ENCODE assay signal across 18 cellular contexts in the genomic region with DNA sequence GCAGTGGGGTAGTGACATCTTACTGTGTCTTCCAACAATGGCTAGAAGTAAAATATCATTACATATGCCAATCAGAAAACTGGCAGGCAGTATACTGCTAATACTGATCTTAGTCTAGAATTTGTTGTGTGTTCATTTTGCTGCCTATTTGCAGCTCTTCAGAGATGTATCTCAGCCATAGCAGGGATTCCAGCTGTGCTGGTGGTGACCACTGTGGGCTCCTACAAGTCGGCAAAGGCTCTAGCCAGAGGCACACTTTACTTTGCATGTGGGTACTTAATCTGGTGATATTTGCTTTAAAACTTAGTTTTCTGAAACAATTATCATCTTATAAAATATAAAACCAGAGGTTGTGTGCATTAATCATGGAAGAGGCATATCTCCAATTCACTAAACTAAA.
DNase-seq lines count a peak whose midpoint lies in the region; ATAC-seq and TF ChIP-seq lines count a peak whose summit lies in the region.
"Had no signal": no experiment of that assay in that cellular context is flagged by ENCODE, and none has a peak within 500 bp of the region (broad histone marks: within the 10 kb centered on the region; RNA-seq: fewer than 3 reads in every experiment).

No MANE protein-coding gene starts in this region.

- H3K9me3 ChIP-seq in CD4-positive, alpha-beta T cell (ENCODE audit: control insufficient read depth, low read length), result no peaks in the 10 kb centered on the region
- no peaks in the 10 kb centered on the region for H3K9me3 ChIP-seq in IMR-90 (ENCODE audit: control insufficient read depth, insufficient read depth, low read length)
- H3K9me3 ChIP-seq in neural cell (ENCODE audit: low read length), result no peaks in the 10 kb centered on the region
- no peaks in the 10 kb centered on the region for H3K9me3 ChIP-seq in H9 (ENCODE audit: control insufficient read depth, low read depth, low read length)
- H3K9me3 ChIP-seq in testis, result no peaks in the 10 kb centered on the region
- H3K9me3 ChIP-seq: BE2C, MG63 had no signal

- no peaks in the 10 kb centered on the region for H3K27me3 Mint-ChIP-seq in CD4-positive, alpha-beta T cell
- no peaks in the 10 kb centered on the region for H3K27me3 Mint-ChIP-seq in effector memory CD8-positive, alpha-beta T cell
- no peaks in the 10 kb centered on the region for H3K27me3 Mint-ChIP-seq in H9 (ENCODE audit: low read depth)

- no peaks in the 10 kb centered on the region for H3K9me3 Mint-ChIP-seq in CD4-positive, alpha-beta T cell
- no peaks in the 10 kb centered on the region for H3K9me3 Mint-ChIP-seq in effector memory CD8-positive, alpha-beta T cell
- no peaks in the 10 kb centered on the region for H3K9me3 Mint-ChIP-seq in H9

- H3F3A ChIP-seq in neural cell (ENCODE audit: insufficient read depth, low read length, poor library complexity, severe bottlenecking), result no peaks in the 10 kb centered on the region

- TF ChIP-seq EP300 in neural cell (conservative IDR thresholded peaks at IDR 0.05; ENCODE audit: poor library complexity, severe bottlenecking), result no peak

- no peak overlapping the region for H2BK5ac ChIP-seq in IMR-90 (ENCODE audit: low read depth, low read length, poor library complexity, severe bottlenecking)
- H2BK5ac ChIP-seq in H9 (ENCODE audit: insufficient read length, low read length), result no peak overlapping the region

- H3K9ac ChIP-seq in IMR-90 (ENCODE audit: low read depth, low read length), result no peak overlapping the region
- no peak overlapping the region for H3K9ac ChIP-seq in neural cell (ENCODE audit: low read length)
- H3K9ac ChIP-seq in H9 (ENCODE audit: extremely low read depth, insufficient read length, low read length), result no peak overlapping the region
- H3K9ac ChIP-seq: KMS-11 had no signal

- TF ChIP-seq POLR2A in IMR-90 (IDR thresholded peaks at IDR 0.05; ENCODE audit: low read depth, low read length), result no peak
- TF ChIP-seq POLR2A in testis (IDR thresholded peaks at IDR 0.05), result no peak
- TF ChIP-seq POLR2A in erythroblast (IDR thresholded peaks at IDR 0.05; ENCODE audit: low read length), result no peak

- H4K8ac ChIP-seq in IMR-90 (ENCODE audit: low read depth in 2 of 2, low read length in 2 of 2) (no peak overlapping the region), H9 (replicated peaks; ENCODE audit: insufficient read length, low read depth, low read length) (no peak overlapping the region)

- no peaks in the 10 kb centered on the region for H3K23me2 ChIP-seq in H9 (ENCODE audit: insufficient read length, low read depth, low read length, poor library complexity, severe bottlenecking)

- H4K5ac ChIP-seq in IMR-90 (ENCODE audit: low read depth, low read length) (no peak overlapping the region), H9 (ENCODE audit: insufficient read length, low read depth, low read length) (no peak overlapping the region)

- no peak overlapping the region for H2BK20ac ChIP-seq in IMR-90 (ENCODE audit: low read depth, low read length)
- no peak overlapping the region for H2BK20ac ChIP-seq in H9 (ENCODE audit: low read depth, low read length, poor library complexity, severe bottlenecking)

- BruUV-seq in IMR-90 (replicated peaks; lab: Mats Ljungman, UMichigan), result no TSS peak

- DNase-seq in CD4-positive, alpha-beta T cell, result no peak
- DNase-seq in IMR-90 (no peak), H9 (no peak), SK-N-DZ (ENCODE audit: low spot score) (no peak), testis (no peak), erythroblast (lab: John Stamatoyannopoulos, UW) (no peak)
- no peak for DNase-seq in effector memory CD8-positive, alpha-beta T cell
- DNase-seq: ACHN, BE2C, GOT3, MG63, NCI-H1105, NCI-H187, NCI-H82, SHP77 treated with DMSO at 0.1 percent for 48 hours had no signal

- H3T11ph ChIP-seq in H9 (ENCODE audit: low read length), result no peak overlapping the region

- H3K9me2 ChIP-seq in neural cell (ENCODE audit: insufficient read depth, low read length), result no peaks in the 10 kb centered on the region

- ATAC-seq in CD4-positive, alpha-beta T cell (ENCODE audit: poor library complexity), result no peak
- ATAC-seq in IMR-90 (ENCODE audit: low read depth), result peak; percentile 35; the same call in 1 of the 2 replicates
- ATAC-seq in effector memory CD8-positive, alpha-beta T cell (replicated peaks), result no peak
- ATAC-seq: Panc1 had no signal

- no peak overlapping the region for H3K14ac ChIP-seq in IMR-90 (replicated peaks; ENCODE audit: low read depth, low read length)
- no peak overlapping the region for H3K14ac ChIP-seq in H9 (ENCODE audit: insufficient read depth, low read length)

- H2AK9ac ChIP-seq in IMR-90 (replicated peaks; ENCODE audit: low read depth, low read length, poor library complexity), result no peak overlapping the region

- peaks cover 44% of the 10 kb centered on the region for H3K4me1 Mint-ChIP-seq in CD4-positive, alpha-beta T cell (ENCODE audit: low read depth)
- H3K4me1 Mint-ChIP-seq in effector memory CD8-positive, alpha-beta T cell (ENCODE audit: low read depth in 2 of 2), result peaks cover 11 to 18% of the 10 kb centered on the region in 2 donors
- H3K4me1 Mint-ChIP-seq in H9, result no peaks in the 10 kb centered on the region

- H3K4me3 ChIP-seq in IMR-90 (ENCODE audit: insufficient read depth, low read depth, low read length) (no peak overlapping the region), neural cell (ENCODE audit: low read length) (peak overlapping the region; percentile 42), testis (no peak overlapping the region)
- H3K4me3 ChIP-seq: MG63 had no signal

- H3K9me1 ChIP-seq in IMR-90 (ENCODE audit: insufficient read depth, low read length), result peaks cover 8% of the 10 kb centered on the region; the same call in 1 of the 2 replicates

- H3K79me1 ChIP-seq in IMR-90 (ENCODE audit: low read depth in 1 of 2, low read length in 2 of 2), result peaks cover 9 to 29% of the 10 kb centered on the region in 2 experiments; a peak in 3 of 4 replicates
- no peaks in the 10 kb centered on the region for H3K79me1 ChIP-seq in H9 (ENCODE audit: insufficient read depth, low read depth, low read length, poor library complexity, severe bottlenecking)

- H3K36me3 Mint-ChIP-seq in CD4-positive, alpha-beta T cell (ENCODE audit: low read depth), result peaks cover 50% of the 10 kb centered on the region
- H3K36me3 Mint-ChIP-seq in effector memory CD8-positive, alpha-beta T cell (ENCODE audit: insufficient read depth), result peaks cover 7% of the 10 kb centered on the region
- H3K36me3 Mint-ChIP-seq in H9 (ENCODE audit: insufficient read depth in 1 of 3, low read depth in 3 of 3), result peaks cover 6 to 13% (median 10%) of the 10 kb centered on the region in 3 experiments; a peak in 5 of 7 replicates

- H3K27ac Mint-ChIP-seq in CD4-positive, alpha-beta T cell, result peak overlapping the region; percentile 48
- peak overlapping the region; percentile 64 to 85 for H3K27ac Mint-ChIP-seq in effector memory CD8-positive, alpha-beta T cell
- H3K27ac Mint-ChIP-seq in H9, result no peak overlapping the region

- dilution Hi-C loops in IMR-90 (cut with HindIII; ENCODE audit: low sequenced_read_pairs, unreplicated experiment), result no loop called here

- no peak overlapping the region for H4K91ac ChIP-seq in IMR-90 (ENCODE audit: insufficient read depth, low read depth, low read length)
- H4K91ac ChIP-seq in H9 (ENCODE audit: insufficient read length, low read depth, low read length), result no peak overlapping the region

- H3K23ac ChIP-seq in IMR-90 (ENCODE audit: low read depth, low read length) (no peak overlapping the region), H9 (ENCODE audit: insufficient read length, low read depth, low read length) (no peak overlapping the region)

- H3K36me3 ChIP-seq in IMR-90 (ENCODE audit: control insufficient read depth, insufficient read depth, low read length), result peaks cover 7% of the 10 kb centered on the region
- peaks cover 6% of the 10 kb centered on the region for H3K36me3 ChIP-seq in neural cell (ENCODE audit: insufficient read depth, low read length)
- H3K36me3 ChIP-seq in testis (ENCODE audit: low read depth, missing control alignments), result no peaks in the 10 kb centered on the region
- H3K36me3 ChIP-seq: MG63 had no signal

- no peak overlapping the region for H2BK120ac ChIP-seq in IMR-90 (ENCODE audit: low read depth, low read length)
- no peak overlapping the region for H2BK120ac ChIP-seq in H9 (ENCODE audit: low read depth, low read length, poor library complexity, severe bottlenecking)

- H2AFZ ChIP-seq in IMR-90 (replicated peaks; ENCODE audit: low read length, poor library complexity), result no peak overlapping the region
- H2AFZ ChIP-seq in neural cell (ENCODE audit: low read depth, low read length), result no peak overlapping the region
- no peak overlapping the region for H2AFZ ChIP-seq in H9 (ENCODE audit: low read length)

- H4K20me1 ChIP-seq in IMR-90 (ENCODE audit: insufficient read depth, low read length) (peaks cover 5% of the 10 kb centered on the region; the same call in 1 of the 2 replicates), neural cell (ENCODE audit: insufficient read depth) (peaks cover 63% of the 10 kb centered on the region), H9 (ENCODE audit: control insufficient read depth, insufficient read depth, insufficient read length) (no peaks in the 10 kb centered on the region)

- no peak for TF ChIP-seq CTCF in CD4-positive, alpha-beta T cell (IDR thresholded peaks at IDR 0.05)
- TF ChIP-seq CTCF in IMR-90 (conservative IDR thresholded peaks at IDR 0.05; ENCODE audit: low read depth, low read length) (no peak), neural cell (IDR thresholded peaks at IDR 0.05; ENCODE audit: poor library complexity, severe bottlenecking) (no peak), H9 (conservative IDR thresholded peaks at IDR 0.05) (no peak), testis (IDR thresholded peaks at IDR 0.05) (no peak)

- H2BK12ac ChIP-seq in H9 (ENCODE audit: insufficient read length, low read depth, low read length), result no peak overlapping the region

- CTCF ChIA-PET in CD4-positive, alpha-beta T cell (lab: Charles Lee), result no interaction called here
- CTCF ChIA-PET in IMR-90 (lab: Yijun Ruan, JAX), result no interaction called here

- no peak for TF ChIP-seq RAD21 in IMR-90 (IDR thresholded peaks at IDR 0.05; ENCODE audit: low read length)
- TF ChIP-seq RAD21 in neural cell (conservative IDR thresholded peaks at IDR 0.05), result no peak

- H3K79me2 ChIP-seq in neural cell (replicated peaks; ENCODE audit: insufficient read depth, low read length), result peaks cover 33% of the 10 kb centered on the region
- no peaks in the 10 kb centered on the region for H3K79me2 ChIP-seq in H9 (ENCODE audit: insufficient read depth, low read length)

- H3K18ac ChIP-seq in IMR-90 (ENCODE audit: low read depth, low read length) (no peak overlapping the region), H9 (ENCODE audit: insufficient read length, low read depth, low read length) (no peak overlapping the region)

- no peak overlapping the region for H2AK5ac ChIP-seq in IMR-90 (ENCODE audit: low read depth, low read length)
- no peak overlapping the region for H2AK5ac ChIP-seq in H9 (ENCODE audit: insufficient read length, low read length)

- in situ Hi-C loops in IMR-90 (cut with MboI; ENCODE audit: low sequenced_read_pairs), result no loop called here

- no peak overlapping the region for H3K56ac ChIP-seq in IMR-90 (ENCODE audit: extremely low read depth, insufficient read depth, low read length)
- no peak overlapping the region for H3K56ac ChIP-seq in H9 (ENCODE audit: insufficient read length, low read depth, low read length)

- H3K27ac ChIP-seq in CD4-positive, alpha-beta T cell (ENCODE audit: low read depth, low read length), result no peak overlapping the region
- H3K27ac ChIP-seq in IMR-90 (ENCODE audit: insufficient read depth, low read length), result no peak overlapping the region
- H3K27ac ChIP-seq in neural cell (ENCODE audit: low read length), result no peak overlapping the region
- no peak overlapping the region for H3K27ac ChIP-seq in H9 (ENCODE audit: insufficient read length, low read depth, low read length)
- no peak overlapping the region for H3K27ac ChIP-seq in testis
- H3K27ac ChIP-seq: KMS-11 had no signal

- H3K4me1 ChIP-seq in IMR-90 (ENCODE audit: control insufficient read depth, insufficient read depth, low read length) (peaks cover 6% of the 10 kb centered on the region), H9 (ENCODE audit: insufficient read depth, low read length) (no peaks in the 10 kb centered on the region), testis (peaks cover 3% of the 10 kb centered on the region)
- H3K4me1 ChIP-seq: BE2C had no signal

- intact Hi-C loops in CD4-positive, alpha-beta T cell (cut with DNase I, micrococcal nuclease), result no loop called here
- intact Hi-C loops in IMR-90 (cut with micrococcal nuclease), result no loop called here
- intact Hi-C loops in testis (cut with DNase I; ENCODE audit: low total_unique reads), result no loop called here

- H2BK15ac ChIP-seq in IMR-90 (ENCODE audit: low read depth, low read length) (no peak overlapping the region), H9 (ENCODE audit: low read depth, low read length) (no peak overlapping the region)

- H3K4me2 ChIP-seq in IMR-90 (ENCODE audit: low read depth, low read length) (no peak overlapping the region), neural cell (ENCODE audit: low read length) (peak overlapping the region; percentile 3), H9 (ENCODE audit: insufficient read depth, insufficient read length, low read length) (no peak overlapping the region)
- H3K4me2 ChIP-seq: KMS-11 had no signal

- H3K27me3 ChIP-seq in CD4-positive, alpha-beta T cell (ENCODE audit: control insufficient read depth, insufficient read depth, low read length), result no peaks in the 10 kb centered on the region
- H3K27me3 ChIP-seq in IMR-90 (ENCODE audit: control insufficient read depth, insufficient read depth, low read length) (no peaks in the 10 kb centered on the region), neural cell (ENCODE audit: insufficient read depth, low read depth, low read length) (no peaks in the 10 kb centered on the region), H9 (ENCODE audit: insufficient read depth, low read length) (no peaks in the 10 kb centered on the region), testis (no peaks in the 10 kb centered on the region)
- H3K27me3 ChIP-seq: BE2C, MG63 had no signal

- H3K4ac ChIP-seq in IMR-90 (ENCODE audit: low read depth, low read length) (no peak overlapping the region), H9 (ENCODE audit: low read depth, low read length) (no peak overlapping the region)

- no CpG with 5 or more reads among the region's 1 CpG for WGBS in IMR-90 (ENCODE audit: extremely low coverage in 2 of 2, insufficient read length in 1 of 2), 2 experiments
- no CpG with 5 or more reads among the region's 1 CpG for WGBS in H9 (ENCODE audit: extremely low coverage, insufficient read length, low lambda C conversion rate)
- 86 to 93% methylated on average over 1 of the region's 1 CpG for WGBS in testis, 2 donors

- POLR2A ChIA-PET in CD4-positive, alpha-beta T cell (lab: Charles Lee), result no interaction called here
- POLR2A ChIA-PET in IMR-90 (lab: Charles Lee; ENCODE audit: unreplicated experiment), result no interaction called here

- H3K4me3 Mint-ChIP-seq in CD4-positive, alpha-beta T cell, result no peak overlapping the region
- no peak overlapping the region for H3K4me3 Mint-ChIP-seq in effector memory CD8-positive, alpha-beta T cell
- no peak overlapping the region for H3K4me3 Mint-ChIP-seq in H9

Comparison
In these comparisons a context has a peak if more than half of its experiments do, and no peak if none do; other contexts are left out.
1. H3K27ac Mint-ChIP-seq: peak in CD4-positive, alpha-beta T cell (single experiment) and effector memory CD8-positive, alpha-beta T cell (2 of 2); none in H9 (0 of 3).